17 cellular contexts compared by ENCODE assay signal in the genomic region with DNA sequence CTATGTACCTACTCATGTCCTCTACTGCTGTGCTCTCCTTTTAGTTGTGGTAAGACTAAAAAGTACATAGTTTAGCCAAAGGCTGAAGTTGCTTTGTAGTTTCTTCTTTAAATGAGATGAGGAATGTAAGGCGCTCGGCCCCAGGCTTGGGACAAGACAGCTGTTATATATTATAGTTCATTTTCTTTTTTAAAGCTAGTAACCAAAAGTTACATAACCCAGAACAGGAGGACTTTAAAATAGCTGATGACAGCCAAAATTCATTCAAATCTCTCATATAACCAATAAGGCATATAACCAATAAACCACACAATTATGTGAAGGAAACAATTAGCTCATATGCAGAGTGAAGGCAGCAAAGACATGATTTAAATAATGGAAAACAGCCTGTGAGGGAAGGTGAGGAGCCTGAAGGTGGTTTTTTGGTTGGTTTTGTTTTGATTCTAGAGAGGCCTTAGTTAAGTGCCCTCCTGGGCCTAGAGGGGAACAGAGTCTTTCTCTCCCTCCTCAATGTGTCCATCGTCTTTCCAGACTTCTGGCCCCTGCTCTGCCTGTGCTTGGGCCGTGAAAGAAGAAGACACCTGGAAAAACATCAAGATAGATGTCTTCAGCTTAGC. TPM values are rescaled to one million over a fixed set of nuclear protein-coding genes. Genes with fewer than 3 reads are reported as not detected.
A peak's percentile ranks its signal among the peaks of the same experiment; 100 is the strongest.
DNase-seq lines count a peak whose midpoint lies in the region; TF ChIP-seq lines count a peak whose summit lies in the region.
"Had no signal": no experiment of that assay in that cellular context is flagged by ENCODE, and none has a peak within 500 bp of the region (broad histone marks: within the 10 kb centered on the region; RNA-seq: fewer than 3 reads in every experiment).

No MANE protein-coding gene starts in this region.

- no peak overlapping the region for H3K4me3 Mint-ChIP-seq in HFFc6
- H3K4me3 Mint-ChIP-seq: B cell, H9, IgD-negative memory B cell had no signal

- H3K4me1 Mint-ChIP-seq in HFFc6 (ENCODE audit: low read depth) = peaks cover 22% of the 10 kb centered on the region
- H3K4me1 Mint-ChIP-seq: B cell, IgD-negative memory B cell had no signal

- no peak overlapping the region for H3K4me3 ChIP-seq in rectal smooth muscle tissue (ENCODE audit: low read length)
- H3K4me3 ChIP-seq in vagina = no peak overlapping the region
- H3K4me3 ChIP-seq: Peyer's patch, SJSA1 had no signal

- H3K4me1 ChIP-seq in rectal smooth muscle tissue (ENCODE audit: control insufficient read depth, insufficient read depth, low read length) (peaks cover 5% of the 10 kb centered on the region), vagina (peaks cover 5% of the 10 kb centered on the region)
- H3K4me1 ChIP-seq: Peyer's patch, SJSA1 had no signal

- H3K27me3 Mint-ChIP-seq in HFFc6 (ENCODE audit: insufficient read depth) = peaks cover 3% of the 10 kb centered on the region; the same call in 1 of the 2 replicates

- H3K27ac Mint-ChIP-seq in HFFc6 = no peak overlapping the region
- H3K27ac Mint-ChIP-seq: B cell, IgD-negative memory B cell had no signal

- no peaks in the 10 kb centered on the region for H3K36me3 ChIP-seq in rectal smooth muscle tissue (ENCODE audit: control insufficient read depth, insufficient read depth, low read length)
- no peaks in the 10 kb centered on the region for H3K36me3 ChIP-seq in vagina
- H3K36me3 ChIP-seq: Peyer's patch, SJSA1 had no signal

- H3K27me3 ChIP-seq in rectal smooth muscle tissue (ENCODE audit: control insufficient read depth, insufficient read depth, low read length) (no peaks in the 10 kb centered on the region), vagina (no peaks in the 10 kb centered on the region)
- H3K27me3 ChIP-seq: Peyer's patch, SJSA1 had no signal

- TF ChIP-seq CTCF in vagina (IDR thresholded peaks at IDR 0.05) (no peak), HFFc6 (IDR thresholded peaks at IDR 0.05) (no peak)

- intact Hi-C loops in vagina (cut with DNase I) = no loop called here

- no peaks in the 10 kb centered on the region for H3K36me3 Mint-ChIP-seq in HFFc6 (ENCODE audit: low read depth)
- H3K36me3 Mint-ChIP-seq: IgD-negative memory B cell had no signal

- H3K9me3 ChIP-seq in vagina = no peaks in the 10 kb centered on the region
- H3K9me3 ChIP-seq: Peyer's patch, SJSA1 had no signal

- TF ChIP-seq POLR2A in vagina (IDR thresholded peaks at IDR 0.05) = no peak

- H3K9me3 Mint-ChIP-seq in HFFc6 = no peaks in the 10 kb centered on the region
- H3K9me3 Mint-ChIP-seq: H9, IgD-negative memory B cell had no signal

- H3K27ac ChIP-seq in angular gyrus (ENCODE audit: low read depth, low read length) (peak overlapping the region; percentile 62), rectal smooth muscle tissue (ENCODE audit: low read depth, low read length) (peak overlapping the region; percentile 18), vagina (peak overlapping the region; percentile 30)
- H3K27ac ChIP-seq: 22Rv1, Peyer's patch, SJSA1 had no signal

- DNase-seq in NCI-H1694 treated with DMSO at 0.1 percent for 48 hours (lab: John Stamatoyannopoulos, UW) (peak; percentile 30), NCI-H1694 (lab: John Stamatoyannopoulos, UW) (no peak), vagina (ENCODE audit: extremely low spot score in 2 of 2) (no peak), HFFc6 (no peak), ureter (ENCODE audit: low spot score) (no peak), NOMO-1 treated with DMSO at 0.1 percent for 48 hours (lab: John Stamatoyannopoulos, UW; ENCODE audit: unreplicated experiment) (no peak)
- DNase-seq: DMS79 treated with DMSO at 0.1 percent for 48 hours, H9, Kasumi-1, MM.1S, Peyer's patch had no signal

- H3K9ac ChIP-seq in rectal smooth muscle tissue (ENCODE audit: low read length) = no peak overlapping the region

RNA-seq across cellular contexts. Expression of a gene that starts 35.8 kb away (rescaled TPM):
- total RNA-seq in vagina (not detected), ureter (1.4 TPM)
- total RNA-seq in HFFc6 (2021; fragmentation: NEBNext Ultra II Directional; extraction: Animal tissue kit (Norgen Biotek cat#: 25700)) = under 1 TPM in 5 of 6 experiments, not detected in 1; 0.18 to 0.63 (median 0.21) TPM

RNA-seq across cellular contexts. Expression of a gene that starts 47.5 kb away (rescaled TPM):
- 24.1 TPM for total RNA-seq in vagina
- 10 to 100 TPM; 20.8 to 25.7 (median 23.5) TPM for total RNA-seq in HFFc6 (2021; fragmentation: NEBNext Ultra II Directional; extraction: Animal tissue kit (Norgen Biotek cat#: 25700))
- total RNA-seq in ureter = 29.0 TPM
